Comparison of ENCODE assay signal across 15 cellular contexts in the genomic region with DNA sequence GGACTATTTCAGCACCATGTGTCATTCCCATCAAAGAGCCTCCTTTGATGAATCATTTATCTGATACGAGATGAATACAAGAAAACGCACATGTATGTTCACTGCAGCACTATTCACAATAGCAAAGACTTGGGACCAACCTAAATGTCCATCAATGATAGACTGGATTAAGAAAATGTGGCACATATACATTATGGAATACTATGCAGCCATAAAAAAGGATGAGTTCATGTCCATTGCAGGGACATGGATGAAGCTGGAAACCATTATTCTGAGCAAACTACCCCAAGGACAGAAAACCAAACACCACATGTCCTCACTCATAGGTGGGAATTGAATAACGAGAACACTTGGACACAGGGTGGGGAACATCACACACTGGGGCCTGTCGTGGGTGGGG. TPM values are rescaled to one million over a fixed set of nuclear protein-coding genes. Genes with fewer than 3 reads are reported as not detected.
"Had no signal": no experiment of that assay in that cellular context is flagged by ENCODE, and none has a peak within 500 bp of the region (broad histone marks: within the 10 kb centered on the region; RNA-seq: fewer than 3 reads in every experiment).

No MANE protein-coding gene starts in this region.

RNA-seq across cellular contexts. Expression of a gene that starts 27.7 kb away (rescaled TPM):
- total RNA-seq: naive thymus-derived CD8-positive, alpha-beta T cell; natural killer cell; natural killer cell treated with Interleukin-12 subunit alpha and Interleukin-12 subunit beta and Interleukin-15 and Interleukin-18, amount 100 ng/mL, for 72 hours; neural crest cell; progenitor cell of endocrine pancreas; pulmonary artery endothelial cell; spleen had no signal
- polyA plus RNA-seq: naive thymus-derived CD8-positive, alpha-beta T cell; neural cell; spleen had no signal

RNA-seq across cellular contexts. Expression of a gene that starts 49.8 kb away (rescaled TPM):
- total RNA-seq: naive thymus-derived CD8-positive, alpha-beta T cell; natural killer cell; natural killer cell treated with Interleukin-12 subunit alpha and Interleukin-12 subunit beta and Interleukin-15 and Interleukin-18, amount 100 ng/mL, for 72 hours; neural crest cell; omental fat pad; osteocyte; posterior vena cava; psoas muscle; pulmonary artery endothelial cell; right atrium auricular region; right cardiac atrium; skeletal muscle tissue had no signal
- polyA plus RNA-seq: naive thymus-derived CD8-positive, alpha-beta T cell; neural cell; right cardiac atrium had no signal
